In genomic region chr4:75561789-75562188, GRCh38 we compare ENCODE assay signal across 17 cellular contexts. TPM values are rescaled to one million over a fixed set of nuclear protein-coding genes. Genes with fewer than 3 reads are reported as not detected.
A peak's percentile ranks its signal among the peaks of the same experiment; 100 is the strongest.
DNase-seq lines count a peak whose midpoint lies in the region; ATAC-seq and TF ChIP-seq lines count a peak whose summit lies in the region.
"Had no signal": no experiment of that assay in that cellular context is flagged by ENCODE, and none has a peak within 500 bp of the region (broad histone marks: within the 10 kb centered on the region; RNA-seq: fewer than 3 reads in every experiment).

No MANE protein-coding gene starts in this region.

- H2BK15ac ChIP-seq in mesenchymal stem cell (ENCODE audit: low read depth, poor library complexity, severe bottlenecking): no peak overlapping the region

- no peak overlapping the region for H2AFZ ChIP-seq in GM23338
- peak overlapping the region; percentile 67; the same call in 1 of the 2 replicates for H2AFZ ChIP-seq in PC-9
- no peak overlapping the region for H2AFZ ChIP-seq in mesenchymal stem cell (ENCODE audit: low read depth, low read length)

- no peak overlapping the region for H2BK12ac ChIP-seq in mesenchymal stem cell (ENCODE audit: low read length in 2 of 2)

- peaks cover 3% of the 10 kb centered on the region; the same call in 2 of the 3 replicates for H3K9me3 Mint-ChIP-seq in GM23338
- H3K9me3 Mint-ChIP-seq in mesothelial cell of epicardium: no peaks in the 10 kb centered on the region

- ATAC-seq in GM23338: peak; percentile 98
- peak; percentile 55 for ATAC-seq in esophagus mucosa
- ATAC-seq in HG03457 (IDR thresholded peaks at IDR 0.05; ENCODE audit: unreplicated experiment): no peak

- H3K36me3 ChIP-seq in GM23338 (ENCODE audit: insufficient read depth) (no peaks in the 10 kb centered on the region), PC-9 (ENCODE audit: low read depth) (no peaks in the 10 kb centered on the region), mesenchymal stem cell (ENCODE audit: control insufficient read depth in 1 of 2, insufficient read depth in 2 of 2, low read depth in 1 of 2, low read length in 2 of 2) (no peaks in the 10 kb centered on the region), vagina (no peaks in the 10 kb centered on the region)
- H3K36me3 ChIP-seq: colonic mucosa had no signal

- POLR2A ChIA-PET in PC-9 (lab: Charles Lee; ENCODE audit: unreplicated experiment): interaction anchor here (0.6 kb wide), 1 partner anchor 49 kb away, joined by 4 read pairs; no protein-coding TSS in a partner anchor

- no peak overlapping the region for H3K9ac ChIP-seq in mesenchymal stem cell (ENCODE audit: low read length)

- H3F3A ChIP-seq in GM23338 (replicated peaks; ENCODE audit: low read depth) (no peaks in the 10 kb centered on the region), PC-9 (ENCODE audit: insufficient read depth, low read depth) (no peaks in the 10 kb centered on the region; the same call in 1 of the 2 replicates)

- H4K20me1 ChIP-seq in GM23338 (replicated peaks; ENCODE audit: insufficient read depth) (no peaks in the 10 kb centered on the region), PC-9 (ENCODE audit: insufficient read depth) (no peaks in the 10 kb centered on the region)

- no peak overlapping the region for H3K27ac Mint-ChIP-seq in GM23338
- H3K27ac Mint-ChIP-seq in mesothelial cell of epicardium: peak overlapping the region; percentile 93

- no peaks in the 10 kb centered on the region for H3K79me1 ChIP-seq in mesenchymal stem cell (replicated peaks; ENCODE audit: low read length, poor library complexity, severe bottlenecking)

- no peak overlapping the region for H2BK5ac ChIP-seq in mesenchymal stem cell (ENCODE audit: low read depth, low read length, poor library complexity, severe bottlenecking)

- CTCF ChIA-PET in PC-9 (lab: Charles Lee): no interaction called here

- H3K27me3 Mint-ChIP-seq in GM23338 (ENCODE audit: insufficient read depth, low read depth, poor library complexity): peaks cover 4% of the 10 kb centered on the region
- no peaks in the 10 kb centered on the region for H3K27me3 Mint-ChIP-seq in mesothelial cell of epicardium (ENCODE audit: low read depth)

- H3K4ac ChIP-seq in mesenchymal stem cell (ENCODE audit: low read depth in 1 of 2, low read length in 2 of 2): no peak overlapping the region

- no peak overlapping the region for H3K23ac ChIP-seq in mesenchymal stem cell (ENCODE audit: low read length in 2 of 2)

- H3K4me1 ChIP-seq in GM23338 (ENCODE audit: insufficient read depth) (no peaks in the 10 kb centered on the region), PC-9 (replicated peaks; ENCODE audit: insufficient read depth) (peaks cover 7% of the 10 kb centered on the region), mesenchymal stem cell (ENCODE audit: control insufficient read depth, insufficient read depth, low read depth, low read length) (no peaks in the 10 kb centered on the region), vagina (no peaks in the 10 kb centered on the region)
- H3K4me1 ChIP-seq: colonic mucosa had no signal

- H4K8ac ChIP-seq in mesenchymal stem cell (ENCODE audit: low read length): no peak overlapping the region

- no peak overlapping the region for H3K14ac ChIP-seq in mesenchymal stem cell (ENCODE audit: low read length in 2 of 2)

- H2BK120ac ChIP-seq in mesenchymal stem cell (ENCODE audit: low read depth, low read length): no peak overlapping the region

- TF ChIP-seq POLR2A in vagina (IDR thresholded peaks at IDR 0.05): no peak

- no peaks in the 10 kb centered on the region; the same call in 2 of the 3 replicates for H3K36me3 Mint-ChIP-seq in GM23338 (ENCODE audit: low read depth)
- H3K36me3 Mint-ChIP-seq in mesothelial cell of epicardium: no peaks in the 10 kb centered on the region

- no peaks in the 10 kb centered on the region for H3K9me3 ChIP-seq in PC-9 (ENCODE audit: insufficient read depth, low read depth)
- H3K9me3 ChIP-seq in mesenchymal stem cell (ENCODE audit: control insufficient read depth, low read length): no peaks in the 10 kb centered on the region
- no peaks in the 10 kb centered on the region for H3K9me3 ChIP-seq in vagina
- H3K9me3 ChIP-seq: colonic mucosa had no signal

- WGBS in mesenchymal stem cell: 81% methylated on average over 8 of the region's 8 CpGs

- DNase-seq in GM23338 (ENCODE audit: low spot score) (peak; percentile 91), PC-9 (peak; percentile 72 to 89), mesothelial cell of epicardium (ENCODE audit: low spot score in 2 of 2, unreplicated experiment in 2 of 2) (no peak), mesenchymal stem cell (no peak), vagina (ENCODE audit: extremely low spot score in 2 of 2) (no peak), NCI-H146 treated with DMSO at 0.1 percent for 48 hours (lab: John Stamatoyannopoulos, UW; ENCODE audit: unreplicated experiment) (no peak)
- DNase-seq: activated effector memory CD4-positive, alpha-beta T cell treated with Interleukin-2 at 50 U/mL for 16 hours; amygdala; colonic mucosa; COR-L47; NCI-H1436; posterior cingulate gyrus; stimulated activated naive CD4-positive, alpha-beta T cell had no signal

- H3K79me2 ChIP-seq in GM23338 (replicated peaks; ENCODE audit: insufficient read depth): no peaks in the 10 kb centered on the region
- H3K79me2 ChIP-seq in PC-9 (ENCODE audit: low read depth): no peaks in the 10 kb centered on the region

- no TSS peak for BruUV-seq in PC-9 (replicated peaks; lab: Mats Ljungman, UMichigan)

- H3K4me3 Mint-ChIP-seq in GM23338: no peak overlapping the region; the same call in 2 of the 3 replicates
- peak overlapping the region; percentile 9 for H3K4me3 Mint-ChIP-seq in mesothelial cell of epicardium

- intact Hi-C loops in PC-9 (cut with micrococcal nuclease; ENCODE audit: unreplicated experiment): no loop called here
- intact Hi-C loops in vagina (cut with DNase I): no loop called here

- TF ChIP-seq CTCF in GM23338 (conservative IDR thresholded peaks at IDR 0.05; ENCODE audit: low read depth in 2 of 2): no peak
- no peak for TF ChIP-seq CTCF in PC-9 (conservative IDR thresholded peaks at IDR 0.05)
- no peak for TF ChIP-seq CTCF in mesothelial cell of epicardium (IDR thresholded peaks at IDR 0.05; ENCODE audit: unreplicated experiment)
- no peak for TF ChIP-seq CTCF in vagina (IDR thresholded peaks at IDR 0.05)

- H3K9me2 ChIP-seq in GM23338 (ENCODE audit: insufficient read depth) (0 out of 2 replicates have a peak, but pooled peaks cover under 1% of the 10 kb centered on the region), PC-9 (ENCODE audit: insufficient read depth) (no peaks in the 10 kb centered on the region)

- H2AK5ac ChIP-seq in mesenchymal stem cell (ENCODE audit: low read length, severe bottlenecking): no peak overlapping the region

- no peak overlapping the region for H3K18ac ChIP-seq in mesenchymal stem cell (ENCODE audit: low read depth in 1 of 2, low read length in 2 of 2)

- H3K27me3 ChIP-seq in GM23338 (ENCODE audit: insufficient read depth): no peaks in the 10 kb centered on the region
- H3K27me3 ChIP-seq in PC-9 (ENCODE audit: insufficient read depth, low read depth): no peaks in the 10 kb centered on the region
- H3K27me3 ChIP-seq in mesenchymal stem cell (ENCODE audit: control insufficient read depth in 1 of 2, insufficient read depth in 1 of 2, low read length in 2 of 2): peaks cover 0 to 9% of the 10 kb centered on the region in 2 experiments
- H3K27me3 ChIP-seq in vagina: no peaks in the 10 kb centered on the region
- H3K27me3 ChIP-seq: colonic mucosa had no signal

- H3K4me2 ChIP-seq in GM23338: no peak overlapping the region
- peak overlapping the region; percentile 60 for H3K4me2 ChIP-seq in PC-9
- H3K4me2 ChIP-seq in mesenchymal stem cell (ENCODE audit: low read length, poor library complexity, severe bottlenecking): no peak overlapping the region

- H3K27ac ChIP-seq in GM23338 (ENCODE audit: low read depth) (no peak overlapping the region), PC-9 (0 out of 2 replicates have a peak overlapping the region, but pooled peaks have one; percentile 26), mesenchymal stem cell (ENCODE audit: low read length, poor library complexity, severe bottlenecking) (no peak overlapping the region), vagina (no peak overlapping the region)
- H3K27ac ChIP-seq: colonic mucosa had no signal

- H3K4me1 Mint-ChIP-seq in GM23338: peaks cover 8% of the 10 kb centered on the region
- H3K4me1 Mint-ChIP-seq in mesothelial cell of epicardium: peaks cover 25% of the 10 kb centered on the region

- no peak overlapping the region for H4K91ac ChIP-seq in mesenchymal stem cell (ENCODE audit: low read length)

- H3K4me3 ChIP-seq in GM23338 (no peak overlapping the region), PC-9 (peak overlapping the region; percentile 37; the same call in 1 of the 2 replicates), mesenchymal stem cell (ENCODE audit: insufficient read depth in 1 of 2, low read depth in 1 of 2, low read length in 2 of 2) (no peak overlapping the region), vagina (no peak overlapping the region)
- H3K4me3 ChIP-seq: colonic mucosa had no signal

TF ChIP-seq in GM23338, 12 proteins besides CTCF, POLR2A, EP300 and RAD21 (continues in another document):
- TF ChIP-seq ZNF331 (CRISPR knock-in tag; IDR thresholded peaks at IDR 0.05; ENCODE audit: low read depth): no peak
- TF ChIP-seq CREB1 (CRISPR knock-in tag; IDR thresholded peaks at IDR 0.05; ENCODE audit: low read depth): no peak
- TF ChIP-seq ZNF114 (CRISPR knock-in tag; IDR thresholded peaks at IDR 0.05): no peak
- TF ChIP-seq EZH2phosphoT487 (IDR thresholded peaks at IDR 0.05; ENCODE audit: unreplicated experiment): no peak
- no peak for TF ChIP-seq NANOG (IDR thresholded peaks at IDR 0.05; ENCODE audit: borderline replicate concordance)

RNA-seq across cellular contexts. Expression of gene ODAPH, which starts 5.9 kb away (rescaled TPM):
- not detected in 2 replicates for total RNA-seq in GM23338 (2014; rRNA removed; shearing (Covaris generic))
- polyA plus RNA-seq in GM23338 (2016; fragmentation: Nextera tagmentation; extraction: Ambion mirVana): not detected in 2 replicates
- total RNA-seq in PC-9 (2021): 0.24 TPM in 1 of 2 replicates, not detected in the other
- total RNA-seq in esophagus mucosa: 0.12 TPM
- 0.35 to 1.1 TPM (median 0.57 TPM) in 3 replicates for total RNA-seq in mesothelial cell of epicardium
- not detected for polyA plus RNA-seq in mesenchymal stem cell (2013, experiment 1 of 2)
- 0.04 TPM for polyA plus RNA-seq in mesenchymal stem cell (2013, experiment 2 of 2)
- not detected for total RNA-seq in vagina
- total RNA-seq: colonic mucosa, glomerular endothelial cell, ureter had no signal

RNA-seq across cellular contexts. Expression of gene THAP6, which starts 47.5 kb away (rescaled TPM):
- 15.2 and 16.2 TPM in 2 replicates for total RNA-seq in GM23338 (2014; rRNA removed; shearing (Covaris generic))
- polyA plus RNA-seq in GM23338 (2016; fragmentation: Nextera tagmentation; extraction: Ambion mirVana): 7.4 and 9.0 TPM in 2 replicates
- 11.9 and 16.7 TPM in 2 replicates for total RNA-seq in PC-9 (2021)
- 9.7 TPM for total RNA-seq in esophagus mucosa
- 25.5 to 32.8 TPM (median 29.2 TPM) in 3 replicates for total RNA-seq in mesothelial cell of epicardium
- 8.5 TPM for polyA plus RNA-seq in mesenchymal stem cell (2013, experiment 1 of 2)
- 8.6 TPM for polyA plus RNA-seq in mesenchymal stem cell (2013, experiment 2 of 2)
- total RNA-seq in vagina: 16.7 TPM

RNA-seq across cellular contexts. Expression of gene RCHY1, which starts 47.6 kb away (rescaled TPM):
- total RNA-seq in GM23338 (2014; rRNA removed; shearing (Covaris generic)): 42.9 and 50.9 TPM in 2 replicates
- 43.8 and 46.5 TPM in 2 replicates for polyA plus RNA-seq in GM23338 (2016; fragmentation: Nextera tagmentation; extraction: Ambion mirVana)
- total RNA-seq in PC-9 (2021) (7.1 and 7.3 TPM in 2 replicates), esophagus mucosa (15.4 TPM), mesothelial cell of epicardium (40.5 to 44.6 TPM (median 42.9 TPM) in 3 replicates), vagina (17.2 TPM)
- 19.9 TPM for polyA plus RNA-seq in mesenchymal stem cell (2013, experiment 1 of 2)
- polyA plus RNA-seq in mesenchymal stem cell (2013, experiment 2 of 2): 20.4 TPM

Comparison
In these comparisons a context has a peak if more than half of its experiments do, and no peak if none do; other contexts are left out.
1. DNase-seq: peak in GM23338 (single experiment) and PC-9 (2 of 2); none in mesothelial cell of epicardium (0 of 2), mesenchymal stem cell (single experiment), vagina (0 of 2) and NCI-H146 treated with DMSO at 0.1 percent for 48 hours (single experiment).